1 cellular context compared by ENCODE assay signal in genomic region chr16:69360070-69360469, GRCh38. TPM values are rescaled to one million over a fixed set of nuclear protein-coding genes. Genes with fewer than 3 reads are reported as not detected.
"Had no signal": no experiment of that assay in that cellular context is flagged by ENCODE, and none has a peak within 500 bp of the region (broad histone marks: within the 10 kb centered on the region; RNA-seq: fewer than 3 reads in every experiment).

No MANE protein-coding gene starts in this region.

RNA-seq across cellular contexts. Expression of gene TMED6, which starts 8.5 kb away (rescaled TPM):
- total RNA-seq: cerebellum had no signal
